Comparison of ENCODE assay signal across 8 cellular contexts in the genomic region with DNA sequence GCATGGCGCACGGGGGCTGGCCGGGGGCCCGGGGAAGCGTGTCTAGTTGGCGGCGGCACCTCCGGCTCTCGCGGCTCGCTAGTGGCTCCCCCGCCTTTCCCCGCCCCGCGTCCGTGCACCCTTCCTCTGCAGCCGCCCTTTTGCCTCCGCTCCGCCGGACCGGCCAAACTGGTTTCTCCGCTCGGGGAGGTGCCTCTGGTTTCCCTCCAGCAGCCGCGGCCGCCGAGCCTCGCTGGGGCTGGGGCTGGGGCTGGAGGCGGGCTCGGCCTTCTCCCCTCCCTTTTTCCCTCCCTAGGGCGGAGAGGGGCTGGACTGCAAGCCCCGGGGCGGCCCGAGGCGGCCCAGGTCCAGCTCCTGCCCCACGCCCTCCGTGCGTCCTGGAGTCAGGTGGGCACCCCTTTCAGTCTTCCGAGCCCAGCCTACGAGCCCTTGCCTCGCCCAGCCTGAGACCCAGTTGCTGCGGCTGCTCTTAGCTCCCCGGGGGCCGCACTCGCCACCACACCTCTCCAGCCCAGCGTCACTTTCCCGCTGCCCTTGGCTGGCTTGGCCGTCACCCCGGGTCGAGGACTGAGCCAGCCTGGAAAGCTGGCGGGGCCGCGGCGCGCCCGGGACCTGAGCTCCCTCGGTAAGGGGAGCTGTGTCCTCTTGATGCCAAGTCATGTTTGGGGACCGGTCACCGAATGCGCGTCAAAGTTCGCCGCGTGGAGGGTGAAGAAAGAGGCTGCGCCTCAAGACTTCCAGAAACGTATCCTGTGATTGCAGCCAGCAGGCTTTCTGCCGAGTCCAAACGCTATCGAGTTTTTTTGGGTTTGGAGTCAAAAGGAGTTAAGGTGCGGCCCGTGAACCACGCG. TPM values are rescaled to one million over a fixed set of nuclear protein-coding genes. Genes with fewer than 3 reads are reported as not detected.
DNase-seq lines count a peak whose midpoint lies in the region; ATAC-seq and TF ChIP-seq lines count a peak whose summit lies in the region.

A gene (minus strand): TSS at position 197 of the 851 bp plus-strand sequence. CDS start 71,508 bp downstream, outside the sequence.

- H3K36me3 Mint-ChIP-seq in HFFc6 (ENCODE audit: low read depth), result peaks cover 26% of the 10 kb centered on the region

- H3K27ac ChIP-seq in dorsolateral prefrontal cortex (peak within 1 kb of the TSS in 45 of 59 donors; percentile 6 to 81 (median 57)), liver (ENCODE audit: low read depth in 1 of 2, low read length in 2 of 2) (peak within 1 kb of the TSS; percentile 92 to 98), suprapubic skin (peak within 1 kb of the TSS; percentile 89)

- peaks cover 13% of the 10 kb centered on the region; the same call in 1 of the 2 replicates for H3K9me3 Mint-ChIP-seq in HFFc6

- intact Hi-C loops in dorsolateral prefrontal cortex (cut with DNase I), result no loop called here

- H3K27me3 ChIP-seq in dorsolateral prefrontal cortex, result peaks cover 0 to 55% (median 23%) of the 10 kb centered on the region in 45 donors
- H3K27me3 ChIP-seq in liver (ENCODE audit: control insufficient read depth in 4 of 4, insufficient read depth in 4 of 4, low read length in 3 of 4), result no peaks in the 10 kb centered on the region
- H3K27me3 ChIP-seq in suprapubic skin, result no peaks in the 10 kb centered on the region

- no peaks in the 10 kb centered on the region; the same call in 1 of the 2 replicates for H3K27me3 Mint-ChIP-seq in HFFc6 (ENCODE audit: insufficient read depth)

- H3K9me3 ChIP-seq in ES-I3 (ENCODE audit: control insufficient read depth, insufficient read depth, low read length) (no peaks in the 10 kb centered on the region), liver (ENCODE audit: control insufficient read depth in 4 of 4, low read length in 3 of 4) (no peaks in the 10 kb centered on the region), suprapubic skin (no peaks in the 10 kb centered on the region)

- no peak for TF ChIP-seq EP300 in suprapubic skin (IDR thresholded peaks at IDR 0.05)

- WGBS in liver, result 1% methylated on average over 73 of the region's 73 CpGs
- WGBS in suprapubic skin, result 3% methylated on average over 24 of the region's 73 CpGs

- H3K27ac Mint-ChIP-seq in HFFc6, result peak within 1 kb of the TSS; percentile 72

- H3K4me3 ChIP-seq in dorsolateral prefrontal cortex (peak within 1 kb of the TSS; percentile 34 to 77 (median 63)), liver (ENCODE audit: low read depth in 1 of 3, low read length in 3 of 3) (peak within 1 kb of the TSS; percentile 79 to 89 (median 83)), suprapubic skin (peak within 1 kb of the TSS; percentile 84)

- peak in 1 of 2 donors; percentile 24 for TF ChIP-seq POLR2A in suprapubic skin (IDR thresholded peaks at IDR 0.05)

- H3K4me1 ChIP-seq in ES-I3 (ENCODE audit: insufficient read depth, low read length) (peaks cover 3% of the 10 kb centered on the region; the same call in 1 of the 2 replicates), liver (ENCODE audit: control insufficient read depth in 4 of 4, insufficient read depth in 4 of 4, low read length in 3 of 4) (peaks cover 4 to 29% (median 14%) of the 10 kb centered on the region in 4 donors), suprapubic skin (peaks cover 42% of the 10 kb centered on the region)

- peaks cover 70% of the 10 kb centered on the region for H3K4me1 Mint-ChIP-seq in HFFc6 (ENCODE audit: low read depth)

- H3K9ac ChIP-seq in ES-I3 (ENCODE audit: low read depth, low read length) (peak within 1 kb of the TSS; percentile 62), liver (ENCODE audit: low read depth in 1 of 2, low read length in 2 of 2) (peak within 1 kb of the TSS; percentile 78 to 79)

- DNase-seq in HFFc6 (peak; percentile 70), NCI-H748 treated with DMSO at 0.1 percent for 48 hours (lab: John Stamatoyannopoulos, UW) (peak; percentile 86), dorsolateral prefrontal cortex (peak in 2 of 10 donors; percentile 34 to 48), suprapubic skin (ENCODE audit: low spot score in 2 of 2) (peak; percentile 91)
- DNase-seq in stimulated activated CD4-positive, alpha-beta T cell treated with anti-CD3 and anti-CD28 coated beads, Interleukin-12 subunit alpha, Interleukin-12 subunit beta, amount 100 ng/mL, for 4 hours, result no peak

- H3K36me3 ChIP-seq in ES-I3 (ENCODE audit: insufficient read depth, low read length) (no peaks in the 10 kb centered on the region), liver (ENCODE audit: control insufficient read depth in 4 of 4, insufficient read depth in 3 of 4, low read depth in 1 of 4, low read length in 3 of 4) (no peaks in the 10 kb centered on the region), suprapubic skin (no peaks in the 10 kb centered on the region)

- H3K4me3 Mint-ChIP-seq in HFFc6, result peak within 1 kb of the TSS; percentile 98

- no peak for TF ChIP-seq CTCF in HFFc6 (IDR thresholded peaks at IDR 0.05)
- no peak for TF ChIP-seq CTCF in dorsolateral prefrontal cortex (IDR thresholded peaks at IDR 0.05 in 54 of 56, conservative IDR thresholded peaks at IDR 0.05 in 2 of 56; ENCODE audit: low read depth in 1 of 56, partially characterized antibody in 56 of 56)
- TF ChIP-seq CTCF in liver (IDR thresholded peaks at IDR 0.05; ENCODE audit: low read depth, low read length, missing input control), result no peak
- TF ChIP-seq CTCF in suprapubic skin (IDR thresholded peaks at IDR 0.05), result no peak

- TF ChIP-seq RAD21 in liver (IDR thresholded peaks at IDR 0.05), result peak in 1 of 2 donors; percentile 64

- no peak for ATAC-seq in GM21723 (IDR thresholded peaks at IDR 0.05; ENCODE audit: unreplicated experiment)

TF ChIP-seq in liver, 16 proteins besides CTCF, POLR2A, EP300 and RAD21 (continues in another document):
- TF ChIP-seq, protein P1, sequence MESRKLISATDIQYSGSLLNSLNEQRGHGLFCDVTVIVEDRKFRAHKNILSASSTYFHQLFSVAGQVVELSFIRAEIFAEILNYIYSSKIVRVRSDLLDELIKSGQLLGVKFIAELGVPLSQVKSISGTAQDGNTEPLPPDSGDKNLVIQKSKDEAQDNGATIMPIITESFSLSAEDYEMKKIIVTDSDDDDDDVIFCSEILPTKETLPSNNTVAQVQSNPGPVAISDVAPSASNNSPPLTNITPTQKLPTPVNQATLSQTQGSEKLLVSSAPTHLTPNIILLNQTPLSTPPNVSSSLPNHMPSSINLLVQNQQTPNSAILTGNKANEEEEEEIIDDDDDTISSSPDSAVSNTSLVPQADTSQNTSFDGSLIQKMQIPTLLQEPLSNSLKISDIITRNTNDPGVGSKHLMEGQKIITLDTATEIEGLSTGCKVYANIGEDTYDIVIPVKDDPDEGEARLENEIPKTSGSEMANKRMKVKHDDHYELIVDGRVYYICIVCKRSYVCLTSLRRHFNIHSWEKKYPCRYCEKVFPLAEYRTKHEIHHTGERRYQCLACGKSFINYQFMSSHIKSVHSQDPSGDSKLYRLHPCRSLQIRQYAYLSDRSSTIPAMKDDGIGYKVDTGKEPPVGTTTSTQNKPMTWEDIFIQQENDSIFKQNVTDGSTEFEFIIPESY (IDR thresholded peaks at IDR 0.05), result no peak
- TF ChIP-seq JUND (IDR thresholded peaks at IDR 0.05) (peak in 1 of 2 donors; percentile 35), YY1 (IDR thresholded peaks at IDR 0.05) (peak; percentile 84), SP1 (IDR thresholded peaks at IDR 0.05) (peak; percentile 89), FOXA2 (IDR thresholded peaks at IDR 0.05) (no peak), RXRA (IDR thresholded peaks at IDR 0.05) (peak; percentile 38 to 63), EGR1 (IDR thresholded peaks at IDR 0.05; ENCODE audit: low read depth in 2 of 2) (peak; percentile 12 to 19), HNF4G (IDR thresholded peaks at IDR 0.05) (no peak), NR2F2 (IDR thresholded peaks at IDR 0.05) (peak; percentile 46), HNF4A (conservative IDR thresholded peaks at IDR 0.05) (peak; percentile 53 to 76), GABPA (IDR thresholded peaks at IDR 0.05 in 1 of 2, conservative IDR thresholded peaks at IDR 0.05 in 1 of 2) (peak in 1 of 2 donors; percentile 24)
- TF ChIP-seq, protein P2, sequence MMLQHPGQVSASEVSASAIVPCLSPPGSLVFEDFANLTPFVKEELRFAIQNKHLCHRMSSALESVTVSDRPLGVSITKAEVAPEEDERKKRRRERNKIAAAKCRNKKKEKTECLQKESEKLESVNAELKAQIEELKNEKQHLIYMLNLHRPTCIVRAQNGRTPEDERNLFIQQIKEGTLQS (IDR thresholded peaks at IDR 0.05), result no peak
- TF ChIP-seq, protein P3, sequence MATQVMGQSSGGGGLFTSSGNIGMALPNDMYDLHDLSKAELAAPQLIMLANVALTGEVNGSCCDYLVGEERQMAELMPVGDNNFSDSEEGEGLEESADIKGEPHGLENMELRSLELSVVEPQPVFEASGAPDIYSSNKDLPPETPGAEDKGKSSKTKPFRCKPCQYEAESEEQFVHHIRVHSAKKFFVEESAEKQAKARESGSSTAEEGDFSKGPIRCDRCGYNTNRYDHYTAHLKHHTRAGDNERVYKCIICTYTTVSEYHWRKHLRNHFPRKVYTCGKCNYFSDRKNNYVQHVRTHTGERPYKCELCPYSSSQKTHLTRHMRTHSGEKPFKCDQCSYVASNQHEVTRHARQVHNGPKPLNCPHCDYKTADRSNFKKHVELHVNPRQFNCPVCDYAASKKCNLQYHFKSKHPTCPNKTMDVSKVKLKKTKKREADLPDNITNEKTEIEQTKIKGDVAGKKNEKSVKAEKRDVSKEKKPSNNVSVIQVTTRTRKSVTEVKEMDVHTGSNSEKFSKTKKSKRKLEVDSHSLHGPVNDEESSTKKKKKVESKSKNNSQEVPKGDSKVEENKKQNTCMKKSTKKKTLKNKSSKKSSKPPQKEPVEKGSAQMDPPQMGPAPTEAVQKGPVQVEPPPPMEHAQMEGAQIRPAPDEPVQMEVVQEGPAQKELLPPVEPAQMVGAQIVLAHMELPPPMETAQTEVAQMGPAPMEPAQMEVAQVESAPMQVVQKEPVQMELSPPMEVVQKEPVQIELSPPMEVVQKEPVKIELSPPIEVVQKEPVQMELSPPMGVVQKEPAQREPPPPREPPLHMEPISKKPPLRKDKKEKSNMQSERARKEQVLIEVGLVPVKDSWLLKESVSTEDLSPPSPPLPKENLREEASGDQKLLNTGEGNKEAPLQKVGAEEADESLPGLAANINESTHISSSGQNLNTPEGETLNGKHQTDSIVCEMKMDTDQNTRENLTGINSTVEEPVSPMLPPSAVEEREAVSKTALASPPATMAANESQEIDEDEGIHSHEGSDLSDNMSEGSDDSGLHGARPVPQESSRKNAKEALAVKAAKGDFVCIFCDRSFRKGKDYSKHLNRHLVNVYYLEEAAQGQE (IDR thresholded peaks at IDR 0.05), result peak; percentile 86
- TF ChIP-seq, protein P4, sequence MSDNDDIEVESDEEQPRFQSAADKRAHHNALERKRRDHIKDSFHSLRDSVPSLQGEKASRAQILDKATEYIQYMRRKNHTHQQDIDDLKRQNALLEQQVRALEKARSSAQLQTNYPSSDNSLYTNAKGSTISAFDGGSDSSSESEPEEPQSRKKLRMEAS (IDR thresholded peaks at IDR 0.05), result no peak

RNA-seq across cellular contexts. Expression of the gene that starts here (rescaled TPM):
- total RNA-seq in HFFc6 (2021; fragmentation: NEBNext Ultra II Directional; extraction: Animal tissue kit (Norgen Biotek cat#: 25700)), result 100 to 1,000 TPM in 3 of 6 experiments, 10 to 100 TPM in 3; 78.8 to 115 (median 94.6) TPM
- total RNA-seq in dorsolateral prefrontal cortex (10 to 100 TPM in 48 of 120 experiments, 1 to 10 TPM in 72; 4.6 to 17.5 (median 9.2) TPM), liver (10 to 100 TPM in 1 of 2 donors, 1 to 10 TPM in 1; 3.9 to 22.0 TPM), suprapubic skin (10 to 100 TPM; 21.5 to 59.1 (median 26.0) TPM)
- 1 to 10 TPM; 5.0 to 6.3 TPM for polyA plus RNA-seq in liver
